Comparison of ENCODE assay signal across 1 cellular context in the genomic region with DNA sequence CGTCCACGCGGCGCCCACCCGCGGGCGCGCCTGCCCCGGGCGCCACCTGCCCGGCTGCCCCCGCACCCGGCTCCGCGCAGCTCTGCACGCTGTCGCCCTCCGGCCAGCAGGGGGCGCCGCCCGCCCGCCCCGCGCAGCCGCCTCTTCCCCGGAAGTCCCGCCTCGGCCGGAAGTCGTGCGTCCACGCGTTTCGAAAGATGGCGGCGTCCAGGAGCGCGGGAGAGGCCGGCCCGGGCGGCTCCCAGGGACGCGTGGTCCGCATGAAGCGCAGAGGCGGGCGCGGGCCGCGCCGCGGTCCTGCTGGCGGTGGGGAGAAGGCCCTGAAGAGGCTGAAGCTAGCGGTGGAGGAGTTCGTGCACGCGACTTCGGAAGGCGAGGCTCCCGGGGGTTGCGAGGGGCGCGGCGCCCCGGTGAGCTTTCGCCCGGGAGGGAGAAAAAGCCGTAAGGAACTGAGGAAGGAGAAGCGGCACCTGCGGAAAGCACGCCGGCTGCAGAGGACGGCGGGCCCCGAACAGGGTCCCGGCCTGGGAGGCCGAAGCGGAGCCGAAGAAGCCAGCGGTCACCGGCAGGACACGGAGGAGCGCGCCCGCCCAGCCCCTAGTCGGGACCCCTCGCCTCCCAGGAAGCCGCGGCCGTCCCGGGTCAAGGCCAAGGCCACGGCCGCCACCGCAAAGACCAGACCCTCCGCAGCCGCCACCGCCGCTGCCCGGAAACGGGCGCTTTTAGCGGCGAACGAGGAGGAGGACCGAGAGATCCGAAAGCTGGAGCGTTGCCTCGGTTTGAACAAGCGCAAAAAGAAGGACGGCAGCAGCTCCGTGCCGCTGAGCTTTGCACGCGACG.
A peak's percentile ranks its signal among the peaks of the same experiment; 100 is the strongest.
TF ChIP-seq lines count a peak whose summit lies in the region.

A gene with protein sequence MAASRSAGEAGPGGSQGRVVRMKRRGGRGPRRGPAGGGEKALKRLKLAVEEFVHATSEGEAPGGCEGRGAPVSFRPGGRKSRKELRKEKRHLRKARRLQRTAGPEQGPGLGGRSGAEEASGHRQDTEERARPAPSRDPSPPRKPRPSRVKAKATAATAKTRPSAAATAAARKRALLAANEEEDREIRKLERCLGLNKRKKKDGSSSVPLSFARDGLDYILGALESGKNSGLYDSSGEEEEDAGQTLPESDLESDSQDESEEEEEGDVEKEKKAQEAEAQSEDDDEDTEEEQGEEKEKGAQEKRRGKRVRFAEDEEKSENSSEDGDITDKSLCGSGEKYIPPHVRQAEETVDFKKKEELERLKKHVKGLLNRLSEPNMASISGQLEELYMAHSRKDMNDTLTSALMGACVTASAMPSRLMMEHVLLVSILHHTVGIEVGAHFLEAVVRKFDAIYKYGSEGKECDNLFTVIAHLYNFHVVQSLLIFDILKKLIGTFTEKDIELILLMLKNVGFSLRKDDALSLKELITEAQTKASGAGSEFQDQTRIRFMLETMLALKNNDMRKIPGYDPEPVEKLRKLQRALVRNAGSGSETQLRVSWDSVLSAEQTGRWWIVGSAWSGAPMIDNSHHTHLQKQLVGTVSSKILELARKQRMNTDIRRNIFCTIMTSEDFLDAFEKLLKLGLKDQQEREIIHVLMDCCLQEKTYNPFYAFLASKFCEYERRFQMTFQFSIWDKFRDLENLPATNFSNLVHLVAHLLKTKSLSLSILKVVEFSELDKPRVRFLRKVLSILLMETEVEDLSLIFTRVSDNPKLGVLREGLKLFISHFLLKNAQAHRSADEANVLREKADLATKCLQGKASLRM (plus strand): TSS at position 172 of the 840 bp plus-strand sequence. CDS start 26 bp downstream, at position 198.

TF ChIP-seq in HepG2, 621 proteins besides CTCF, POLR2A, EP300 and RAD21 (continued from another document and continues in another):
- TF ChIP-seq DPF2 (CRISPR knock-in tag; IDR thresholded peaks at IDR 0.05; ENCODE audit: borderline replicate concordance, low read depth) (no peak), ZFP82 (CRISPR knock-in tag; IDR thresholded peaks at IDR 0.05; ENCODE audit: borderline replicate concordance) (no peak), ZNF564 (CRISPR knock-in tag; IDR thresholded peaks at IDR 0.05) (no peak), ZNF138 (CRISPR knock-in tag; IDR thresholded peaks at IDR 0.05; ENCODE audit: low read depth) (0 out of 2 replicates have a peak, but pooled peaks have one; percentile 34), RBM22 (optimal IDR thresholded peaks at IDR 0.05; ENCODE audit: low read length) (no peak), HES4 (CRISPR knock-in tag; IDR thresholded peaks at IDR 0.05; ENCODE audit: borderline replicate concordance) (peak; percentile 84; the same call in 1 of the 2 replicates), ZNF460 (CRISPR knock-in tag; IDR thresholded peaks at IDR 0.05; ENCODE audit: borderline replicate concordance) (peak; percentile 48; the same call in 1 of the 2 replicates), ZNF101 (CRISPR knock-in tag; IDR thresholded peaks at IDR 0.05; ENCODE audit: borderline replicate concordance, low read depth) (no peak), ZNF33A (CRISPR knock-in tag; IDR thresholded peaks at IDR 0.05; ENCODE audit: borderline replicate concordance) (0 out of 2 replicates have a peak, but pooled peaks have one; percentile 43), NR2C2 (CRISPR knock-in tag; IDR thresholded peaks at IDR 0.05; ENCODE audit: borderline replicate concordance) (peak; percentile 73), ZNF317 (CRISPR knock-in tag; IDR thresholded peaks at IDR 0.05) (no peak), ZNF180 (CRISPR knock-in tag; IDR thresholded peaks at IDR 0.05; ENCODE audit: borderline replicate concordance, low read depth) (no peak), IKZF1 (IDR thresholded peaks at IDR 0.05) (no peak), ADNP (CRISPR knock-in tag; IDR thresholded peaks at IDR 0.05) (no peak), ZMYM3 (CRISPR knock-in tag; IDR thresholded peaks at IDR 0.05) (no peak), TAF1 (CRISPR knock-in tag; IDR thresholded peaks at IDR 0.05) (peak; percentile 97), CAMTA2 (CRISPR knock-in tag; IDR thresholded peaks at IDR 0.05; ENCODE audit: borderline replicate concordance) (no peak), BRD4 (CRISPR knock-in tag; IDR thresholded peaks at IDR 0.05) (peak; percentile 85), SRY (CRISPR knock-in tag; IDR thresholded peaks at IDR 0.05) (peak; percentile 75; the same call in 1 of the 2 replicates), KLF16 (CRISPR knock-in tag; IDR thresholded peaks at IDR 0.05) (peak in 1 of 2 experiments; percentile 69; a peak in 1 of 4 replicates), ZNF253 (CRISPR knock-in tag; IDR thresholded peaks at IDR 0.05; ENCODE audit: borderline replicate concordance) (peak; percentile 86), ZNF496 (CRISPR knock-in tag; IDR thresholded peaks at IDR 0.05; ENCODE audit: insufficient replicate concordance) (no peak), AGO2 (optimal IDR thresholded peaks at IDR 0.05; ENCODE audit: low read depth, low read length) (peak; percentile 79), SIX1 (CRISPR knock-in tag; IDR thresholded peaks at IDR 0.05; ENCODE audit: borderline replicate concordance) (no peak), NFYB (CRISPR knock-in tag; IDR thresholded peaks at IDR 0.05) (no peak), ZNF264 (CRISPR knock-in tag; IDR thresholded peaks at IDR 0.05) (0 out of 2 replicates have a peak, but pooled peaks have one; percentile 20), FOXA3 (CRISPR knock-in tag; IDR thresholded peaks at IDR 0.05) (peak; percentile 49; the same call in 1 of the 2 replicates), ZBTB42 (CRISPR knock-in tag; IDR thresholded peaks at IDR 0.05) (no peak), RARG (CRISPR knock-in tag; IDR thresholded peaks at IDR 0.05; ENCODE audit: low read depth) (no peak), EEA1 (CRISPR knock-in tag; IDR thresholded peaks at IDR 0.05; ENCODE audit: borderline replicate concordance) (peak; percentile 81; the same call in 1 of the 2 replicates), CHCHD3 (CRISPR knock-in tag; IDR thresholded peaks at IDR 0.05) (peak; percentile 84; the same call in 1 of the 2 replicates), NR1H2 (CRISPR knock-in tag; IDR thresholded peaks at IDR 0.05; ENCODE audit: borderline replicate concordance, low read depth) (no peak; the same call in 1 of the 2 replicates), REL (CRISPR knock-in tag; conservative IDR thresholded peaks at IDR 0.05) (peak; percentile 72; the same call in 1 of the 2 replicates), ZBTB20 (CRISPR knock-in tag; IDR thresholded peaks at IDR 0.05; ENCODE audit: borderline replicate concordance, low read depth) (no peak; the same call in 1 of the 2 replicates), ZNF282 (IDR thresholded peaks at IDR 0.05; ENCODE audit: partially characterized antibody) (no peak)
- TF ChIP-seq, protein P1, sequence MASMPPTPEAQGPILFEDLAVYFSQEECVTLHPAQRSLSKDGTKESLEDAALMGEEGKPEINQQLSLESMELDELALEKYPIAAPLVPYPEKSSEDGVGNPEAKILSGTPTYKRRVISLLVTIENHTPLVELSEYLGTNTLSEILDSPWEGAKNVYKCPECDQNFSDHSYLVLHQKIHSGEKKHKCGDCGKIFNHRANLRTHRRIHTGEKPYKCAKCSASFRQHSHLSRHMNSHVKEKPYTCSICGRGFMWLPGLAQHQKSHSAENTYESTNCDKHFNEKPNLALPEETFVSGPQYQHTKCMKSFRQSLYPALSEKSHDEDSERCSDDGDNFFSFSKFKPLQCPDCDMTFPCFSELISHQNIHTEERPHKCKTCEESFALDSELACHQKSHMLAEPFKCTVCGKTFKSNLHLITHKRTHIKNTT (CRISPR knock-in tag; IDR thresholded peaks at IDR 0.05): no peak
- TF ChIP-seq, protein P2, sequence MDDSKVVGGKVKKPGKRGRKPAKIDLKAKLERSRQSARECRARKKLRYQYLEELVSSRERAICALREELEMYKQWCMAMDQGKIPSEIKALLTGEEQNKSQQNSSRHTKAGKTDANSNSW (CRISPR knock-in tag; IDR thresholded peaks at IDR 0.05; ENCODE audit: borderline replicate concordance): no peak
- TF ChIP-seq, protein P3, sequence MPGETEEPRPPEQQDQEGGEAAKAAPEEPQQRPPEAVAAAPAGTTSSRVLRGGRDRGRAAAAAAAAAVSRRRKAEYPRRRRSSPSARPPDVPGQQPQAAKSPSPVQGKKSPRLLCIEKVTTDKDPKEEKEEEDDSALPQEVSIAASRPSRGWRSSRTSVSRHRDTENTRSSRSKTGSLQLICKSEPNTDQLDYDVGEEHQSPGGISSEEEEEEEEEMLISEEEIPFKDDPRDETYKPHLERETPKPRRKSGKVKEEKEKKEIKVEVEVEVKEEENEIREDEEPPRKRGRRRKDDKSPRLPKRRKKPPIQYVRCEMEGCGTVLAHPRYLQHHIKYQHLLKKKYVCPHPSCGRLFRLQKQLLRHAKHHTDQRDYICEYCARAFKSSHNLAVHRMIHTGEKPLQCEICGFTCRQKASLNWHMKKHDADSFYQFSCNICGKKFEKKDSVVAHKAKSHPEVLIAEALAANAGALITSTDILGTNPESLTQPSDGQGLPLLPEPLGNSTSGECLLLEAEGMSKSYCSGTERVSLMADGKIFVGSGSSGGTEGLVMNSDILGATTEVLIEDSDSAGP (CRISPR knock-in tag; IDR thresholded peaks at IDR 0.05; ENCODE audit: borderline replicate concordance): peak; percentile 77; the same call in 1 of the 2 replicates
- TF ChIP-seq, protein P4, sequence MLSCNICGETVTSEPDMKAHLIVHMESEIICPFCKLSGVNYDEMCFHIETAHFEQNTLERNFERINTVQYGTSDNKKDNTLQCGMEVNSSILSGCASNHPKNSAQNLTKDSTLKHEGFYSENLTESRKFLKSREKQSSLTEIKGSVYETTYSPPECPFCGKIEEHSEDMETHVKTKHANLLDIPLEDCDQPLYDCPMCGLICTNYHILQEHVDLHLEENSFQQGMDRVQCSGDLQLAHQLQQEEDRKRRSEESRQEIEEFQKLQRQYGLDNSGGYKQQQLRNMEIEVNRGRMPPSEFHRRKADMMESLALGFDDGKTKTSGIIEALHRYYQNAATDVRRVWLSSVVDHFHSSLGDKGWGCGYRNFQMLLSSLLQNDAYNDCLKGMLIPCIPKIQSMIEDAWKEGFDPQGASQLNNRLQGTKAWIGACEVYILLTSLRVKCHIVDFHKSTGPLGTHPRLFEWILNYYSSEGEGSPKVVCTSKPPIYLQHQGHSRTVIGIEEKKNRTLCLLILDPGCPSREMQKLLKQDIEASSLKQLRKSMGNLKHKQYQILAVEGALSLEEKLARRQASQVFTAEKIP (CRISPR knock-in tag; IDR thresholded peaks at IDR 0.05; ENCODE audit: borderline replicate concordance): no peak
- TF ChIP-seq, protein P5, sequence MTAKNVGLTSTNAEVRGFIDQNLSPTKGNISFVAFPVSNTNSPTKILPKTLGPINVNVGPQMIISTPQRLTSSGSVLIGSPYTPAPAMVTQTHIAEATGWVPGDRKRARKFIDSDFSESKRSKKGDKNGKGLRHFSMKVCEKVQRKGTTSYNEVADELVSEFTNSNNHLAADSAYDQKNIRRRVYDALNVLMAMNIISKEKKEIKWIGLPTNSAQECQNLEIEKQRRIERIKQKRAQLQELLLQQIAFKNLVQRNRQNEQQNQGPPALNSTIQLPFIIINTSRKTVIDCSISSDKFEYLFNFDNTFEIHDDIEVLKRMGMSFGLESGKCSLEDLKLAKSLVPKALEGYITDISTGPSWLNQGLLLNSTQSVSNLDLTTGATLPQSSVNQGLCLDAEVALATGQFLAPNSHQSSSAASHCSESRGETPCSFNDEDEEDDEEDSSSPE (CRISPR knock-in tag; IDR thresholded peaks at IDR 0.05): peak; percentile 94
- TF ChIP-seq, protein P6, sequence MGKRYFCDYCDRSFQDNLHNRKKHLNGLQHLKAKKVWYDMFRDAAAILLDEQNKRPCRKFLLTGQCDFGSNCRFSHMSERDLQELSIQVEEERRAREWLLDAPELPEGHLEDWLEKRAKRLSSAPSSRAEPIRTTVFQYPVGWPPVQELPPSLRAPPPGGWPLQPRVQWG (CRISPR knock-in tag; IDR thresholded peaks at IDR 0.05; ENCODE audit: borderline replicate concordance, low read depth): no peak
- TF ChIP-seq, protein P7, sequence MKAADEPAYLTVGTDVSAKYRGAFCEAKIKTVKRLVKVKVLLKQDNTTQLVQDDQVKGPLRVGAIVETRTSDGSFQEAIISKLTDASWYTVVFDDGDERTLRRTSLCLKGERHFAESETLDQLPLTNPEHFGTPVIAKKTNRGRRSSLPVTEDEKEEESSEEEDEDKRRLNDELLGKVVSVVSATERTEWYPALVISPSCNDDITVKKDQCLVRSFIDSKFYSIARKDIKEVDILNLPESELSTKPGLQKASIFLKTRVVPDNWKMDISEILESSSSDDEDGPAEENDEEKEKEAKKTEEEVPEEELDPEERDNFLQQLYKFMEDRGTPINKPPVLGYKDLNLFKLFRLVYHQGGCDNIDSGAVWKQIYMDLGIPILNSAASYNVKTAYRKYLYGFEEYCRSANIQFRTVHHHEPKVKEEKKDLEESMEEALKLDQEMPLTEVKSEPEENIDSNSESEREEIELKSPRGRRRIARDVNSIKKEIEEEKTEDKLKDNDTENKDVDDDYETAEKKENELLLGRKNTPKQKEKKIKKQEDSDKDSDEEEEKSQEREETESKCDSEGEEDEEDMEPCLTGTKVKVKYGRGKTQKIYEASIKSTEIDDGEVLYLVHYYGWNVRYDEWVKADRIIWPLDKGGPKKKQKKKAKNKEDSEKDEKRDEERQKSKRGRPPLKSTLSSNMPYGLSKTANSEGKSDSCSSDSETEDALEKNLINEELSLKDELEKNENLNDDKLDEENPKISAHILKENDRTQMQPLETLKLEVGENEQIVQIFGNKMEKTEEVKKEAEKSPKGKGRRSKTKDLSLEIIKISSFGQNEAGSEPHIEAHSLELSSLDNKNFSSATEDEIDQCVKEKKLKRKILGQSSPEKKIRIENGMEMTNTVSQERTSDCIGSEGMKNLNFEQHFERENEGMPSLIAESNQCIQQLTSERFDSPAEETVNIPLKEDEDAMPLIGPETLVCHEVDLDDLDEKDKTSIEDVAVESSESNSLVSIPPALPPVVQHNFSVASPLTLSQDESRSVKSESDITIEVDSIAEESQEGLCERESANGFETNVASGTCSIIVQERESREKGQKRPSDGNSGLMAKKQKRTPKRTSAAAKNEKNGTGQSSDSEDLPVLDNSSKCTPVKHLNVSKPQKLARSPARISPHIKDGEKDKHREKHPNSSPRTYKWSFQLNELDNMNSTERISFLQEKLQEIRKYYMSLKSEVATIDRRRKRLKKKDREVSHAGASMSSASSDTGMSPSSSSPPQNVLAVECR (CRISPR knock-in tag; IDR thresholded peaks at IDR 0.05; ENCODE audit: borderline replicate concordance): peak; percentile 93
- TF ChIP-seq, protein P8, sequence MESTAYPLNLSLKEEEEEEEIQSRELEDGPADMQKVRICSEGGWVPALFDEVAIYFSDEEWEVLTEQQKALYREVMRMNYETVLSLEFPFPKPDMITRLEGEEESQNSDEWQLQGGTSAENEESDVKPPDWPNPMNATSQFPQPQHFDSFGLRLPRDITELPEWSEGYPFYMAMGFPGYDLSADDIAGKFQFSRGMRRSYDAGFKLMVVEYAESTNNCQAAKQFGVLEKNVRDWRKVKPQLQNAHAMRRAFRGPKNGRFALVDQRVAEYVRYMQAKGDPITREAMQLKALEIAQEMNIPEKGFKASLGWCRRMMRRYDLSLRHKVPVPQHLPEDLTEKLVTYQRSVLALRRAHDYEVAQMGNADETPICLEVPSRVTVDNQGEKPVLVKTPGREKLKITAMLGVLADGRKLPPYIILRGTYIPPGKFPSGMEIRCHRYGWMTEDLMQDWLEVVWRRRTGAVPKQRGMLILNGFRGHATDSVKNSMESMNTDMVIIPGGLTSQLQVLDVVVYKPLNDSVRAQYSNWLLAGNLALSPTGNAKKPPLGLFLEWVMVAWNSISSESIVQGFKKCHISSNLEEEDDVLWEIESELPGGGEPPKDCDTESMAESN (CRISPR knock-in tag; conservative IDR thresholded peaks at IDR 0.05): peak; percentile 98
- TF ChIP-seq, protein P9, sequence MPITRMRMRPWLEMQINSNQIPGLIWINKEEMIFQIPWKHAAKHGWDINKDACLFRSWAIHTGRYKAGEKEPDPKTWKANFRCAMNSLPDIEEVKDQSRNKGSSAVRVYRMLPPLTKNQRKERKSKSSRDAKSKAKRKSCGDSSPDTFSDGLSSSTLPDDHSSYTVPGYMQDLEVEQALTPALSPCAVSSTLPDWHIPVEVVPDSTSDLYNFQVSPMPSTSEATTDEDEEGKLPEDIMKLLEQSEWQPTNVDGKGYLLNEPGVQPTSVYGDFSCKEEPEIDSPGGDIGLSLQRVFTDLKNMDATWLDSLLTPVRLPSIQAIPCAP (CRISPR knock-in tag; IDR thresholded peaks at IDR 0.05; ENCODE audit: low read depth): no peak
